8 cellular contexts compared by ENCODE assay signal in genomic region chr19:19900574-19901444, GRCh38. TPM values are rescaled to one million over a fixed set of nuclear protein-coding genes. Genes with fewer than 3 reads are reported as not detected.
DNase-seq lines count a peak whose midpoint lies in the region; ATAC-seq and TF ChIP-seq lines count a peak whose summit lies in the region.

Gene ZNF93 (plus strand): TSS chr19:19900946. CDS start chr19:19901089, 143 bp downstream.

- peak within 1 kb of the TSS; percentile 83 for H3K56ac ChIP-seq in IMR-90 (ENCODE audit: extremely low read depth, insufficient read depth, low read length)

- H3K4me2 ChIP-seq in IMR-90 (ENCODE audit: low read depth, low read length) = peak within 1 kb of the TSS; percentile 76

- H2AFZ ChIP-seq in IMR-90 (replicated peaks; ENCODE audit: low read length, poor library complexity) = peak within 1 kb of the TSS; percentile 96

- peaks cover 0 to 7% of the 10 kb centered on the region in 2 experiments; a peak in 1 of 4 replicates for H3K79me1 ChIP-seq in IMR-90 (ENCODE audit: low read depth in 1 of 2, low read length in 2 of 2)

- H3K4me3 ChIP-seq in IMR-90 (ENCODE audit: insufficient read depth, low read depth, low read length) (peak within 1 kb of the TSS; percentile 73), fibroblast of villous mesenchyme (ENCODE audit: low read depth, low read length) (peak within 1 kb of the TSS; percentile 88)

- in situ Hi-C loops in IMR-90 (cut with MboI; ENCODE audit: low sequenced_read_pairs) = no loop called here

- H3K27ac ChIP-seq in IMR-90 (ENCODE audit: insufficient read depth, low read length) = peak within 1 kb of the TSS; percentile 83

- peak within 1 kb of the TSS; percentile 60 for H2AK9ac ChIP-seq in IMR-90 (replicated peaks; ENCODE audit: low read depth, low read length, poor library complexity)

- peak within 1 kb of the TSS; percentile 24; the same call in 1 of the 2 replicates for H3K18ac ChIP-seq in IMR-90 (ENCODE audit: low read depth, low read length)

- peak within 1 kb of the TSS; percentile 59 for H4K91ac ChIP-seq in IMR-90 (ENCODE audit: insufficient read depth, low read depth, low read length)

- peak within 1 kb of the TSS; percentile 81 for H2BK5ac ChIP-seq in IMR-90 (ENCODE audit: low read depth, low read length, poor library complexity, severe bottlenecking)

- H3K14ac ChIP-seq in IMR-90 (replicated peaks; ENCODE audit: low read depth, low read length) = peak within 1 kb of the TSS; percentile 62

- no peaks in the 10 kb centered on the region; the same call in 1 of the 2 replicates for H4K20me1 ChIP-seq in IMR-90 (ENCODE audit: insufficient read depth, low read length)

- H3K4me1 ChIP-seq in IMR-90 (ENCODE audit: control insufficient read depth, insufficient read depth, low read length) = no peaks in the 10 kb centered on the region

- H3K4me1 Mint-ChIP-seq in Calu3 (ENCODE audit: low read depth, unreplicated experiment) (peaks cover 9% of the 10 kb centered on the region), nephron progenitor cell (peaks cover 21% of the 10 kb centered on the region)

- peak within 1 kb of the TSS; percentile 76 for H3K4ac ChIP-seq in IMR-90 (ENCODE audit: low read depth, low read length)

- no peak within 1 kb of the TSS for H2BK20ac ChIP-seq in IMR-90 (ENCODE audit: low read depth, low read length)

- intact Hi-C loops in Calu3 (cut with micrococcal nuclease; ENCODE audit: unreplicated experiment) = loop anchor here (10.0 kb wide), 1 partner anchor 1864 kb away; the partner anchor contains the start of gene ZNF100
- intact Hi-C loops in IMR-90 (cut with micrococcal nuclease) = loop anchor here (2.0 kb wide), 1 partner anchor 58 kb away; no protein-coding TSS in a partner anchor

- POLR2A ChIA-PET in IMR-90 (lab: Charles Lee; ENCODE audit: unreplicated experiment) = interaction anchor here (0.6 to 2.0 kb wide), 4 partner anchors 10 to 124 kb away, joined by 3 to 7 read pairs (median 4); partner anchors contain the start of gene ZNF253

- H3K36me3 ChIP-seq in IMR-90 (ENCODE audit: control insufficient read depth, insufficient read depth, low read length) = no peaks in the 10 kb centered on the region; the same call in 1 of the 2 replicates

- peak within 1 kb of the TSS; percentile 57; the same call in 1 of the 2 replicates for H3K23ac ChIP-seq in IMR-90 (ENCODE audit: low read depth, low read length)

- 0 out of 3 replicates have a peak within 1 kb of the TSS, but pooled peaks have one; percentile 10 for H2BK15ac ChIP-seq in IMR-90 (ENCODE audit: low read depth, low read length)

- peak within 1 kb of the TSS; percentile 62 for H3K27ac Mint-ChIP-seq in Calu3 (ENCODE audit: unreplicated experiment)
- peak within 1 kb of the TSS; percentile 100 for H3K27ac Mint-ChIP-seq in nephron progenitor cell

- H2AK5ac ChIP-seq in IMR-90 (ENCODE audit: low read depth, low read length) = peak within 1 kb of the TSS; percentile 52; the same call in 1 of the 2 replicates

- no peaks in the 10 kb centered on the region for H3K9me1 ChIP-seq in IMR-90 (ENCODE audit: insufficient read depth, low read length)

- H3K36me3 Mint-ChIP-seq in Calu3 (ENCODE audit: insufficient read depth, unreplicated experiment) = peaks cover 31% of the 10 kb centered on the region
- peaks cover 100% of the 10 kb centered on the region for H3K36me3 Mint-ChIP-seq in nephron progenitor cell (ENCODE audit: low read depth)

- peak within 1 kb of the TSS; percentile 46 for H4K5ac ChIP-seq in IMR-90 (ENCODE audit: low read depth, low read length)

- no peaks in the 10 kb centered on the region for H3K27me3 ChIP-seq in IMR-90 (ENCODE audit: control insufficient read depth, insufficient read depth, low read length)

- peaks cover 13% of the 10 kb centered on the region for H3K9me3 ChIP-seq in IMR-90 (ENCODE audit: control insufficient read depth, insufficient read depth, low read length)

- H2BK120ac ChIP-seq in IMR-90 (ENCODE audit: low read depth, low read length) = no peak within 1 kb of the TSS; the same call in 1 of the 2 replicates

- DNase-seq in Calu3 (peak; percentile 85), IMR-90 (peak; percentile 96), RPMI7951 (ENCODE audit: low read depth) (peak; percentile 98), fibroblast of villous mesenchyme (ENCODE audit: low read depth) (peak; percentile 98), nephron progenitor cell (peak; percentile 82)
- DNase-seq in activated gamma-delta T cell treated with anti-CD3 and anti-CD28 coated beads, Interleukin-2, amount 50 U/mL, for 16 hours (ENCODE audit: low read depth) = peak; percentile 84
- peak; percentile 87 for DNase-seq in stimulated activated naive CD8-positive, alpha-beta T cell treated with anti-CD3 and anti-CD28 coated beads, Interleukin-15, Interleukin-2, amounts not matched to agents 100 U/mL and 50 U/mL, for 24 hours

- H3K4me3 Mint-ChIP-seq in Calu3 (ENCODE audit: low read depth, unreplicated experiment) (peak within 1 kb of the TSS; percentile 85), nephron progenitor cell (peak within 1 kb of the TSS; percentile 96)

- H3K27me3 Mint-ChIP-seq in Calu3 (ENCODE audit: unreplicated experiment) (no peaks in the 10 kb centered on the region), nephron progenitor cell (ENCODE audit: low read depth, poor library complexity) (peaks cover 14% of the 10 kb centered on the region)

- dilution Hi-C loops in IMR-90 (cut with HindIII; ENCODE audit: low sequenced_read_pairs, unreplicated experiment) = no loop called here

- peak; percentile 88 for ATAC-seq in GM21447 (IDR thresholded peaks at IDR 0.05; ENCODE audit: unreplicated experiment)
- peak; percentile 94 for ATAC-seq in IMR-90 (ENCODE audit: low read depth)
- peak; percentile 96 for ATAC-seq in stimulated activated naive CD8-positive, alpha-beta T cell treated with anti-CD3 and anti-CD28 coated beads, Interleukin-15, Interleukin-2, amounts not matched to agents 100 U/mL and 50 U/mL, for 24 hours

- TF ChIP-seq RAD21 in IMR-90 (IDR thresholded peaks at IDR 0.05; ENCODE audit: low read length) = no peak

- peak; percentile 67; the same call in 1 of the 2 replicates for TF ChIP-seq POLR2A in IMR-90 (IDR thresholded peaks at IDR 0.05; ENCODE audit: low read depth, low read length)

- H4K8ac ChIP-seq in IMR-90 (ENCODE audit: low read depth in 2 of 2, low read length in 2 of 2) = peak within 1 kb of the TSS; percentile 79 to 88

- WGBS in IMR-90 (ENCODE audit: extremely low coverage in 2 of 2, insufficient read length in 1 of 2), 2 experiments = 0% methylated on average over 11 of the region's 38 CpGs; no CpG with 5 or more reads in 1 of the 2 experiments

- peaks cover 17% of the 10 kb centered on the region for H3K9me3 Mint-ChIP-seq in Calu3 (ENCODE audit: low read depth, unreplicated experiment)
- peaks cover 100% of the 10 kb centered on the region for H3K9me3 Mint-ChIP-seq in nephron progenitor cell

- BruUV-seq in Calu3 (replicated peaks; lab: Mats Ljungman, UMichigan) (TSS peak; percentile 82), IMR-90 (replicated peaks; lab: Mats Ljungman, UMichigan) (TSS peak; percentile 30)

- H3K9ac ChIP-seq in IMR-90 (ENCODE audit: low read depth, low read length) = peak within 1 kb of the TSS; percentile 85

- TF ChIP-seq CTCF in Calu3 (IDR thresholded peaks at IDR 0.05; ENCODE audit: unreplicated experiment) = no peak
- no peak for TF ChIP-seq CTCF in IMR-90 (conservative IDR thresholded peaks at IDR 0.05; ENCODE audit: low read depth, low read length)
- TF ChIP-seq CTCF in fibroblast of villous mesenchyme (IDR thresholded peaks at IDR 0.05; ENCODE audit: insufficient read depth, low read depth, low read length) = no peak
- no peak for TF ChIP-seq CTCF in nephron progenitor cell (IDR thresholded peaks at IDR 0.05)

- CTCF ChIA-PET in Calu3 (lab: Charles Lee) = interaction anchor here (0.5 to 1.0 kb wide), 3 partner anchors 72 to 534 kb away, joined by 3 read pairs; no protein-coding TSS in a partner anchor
- CTCF ChIA-PET in IMR-90 (lab: Yijun Ruan, JAX) = interaction anchor here (0.7 kb wide), 1 partner anchor 20 kb away, joined by 3 read pairs; no protein-coding TSS in a partner anchor

TF ChIP-seq in IMR-90, 13 proteins besides CTCF, POLR2A, EP300 and RAD21:
- TF ChIP-seq MAZ (IDR thresholded peaks at IDR 0.05; ENCODE audit: borderline replicate concordance, low read depth, low read length) (0 out of 2 replicates have a peak, but pooled peaks have one; percentile 12), MAFK (IDR thresholded peaks at IDR 0.05; ENCODE audit: low read depth, low read length) (no peak), RFX5 (IDR thresholded peaks at IDR 0.05; ENCODE audit: low read depth, low read length) (no peak), MXI1 (IDR thresholded peaks at IDR 0.05; ENCODE audit: borderline replicate concordance, low read depth, low read length) (0 out of 2 replicates have a peak, but pooled peaks have one; percentile 32), RCOR1 (IDR thresholded peaks at IDR 0.05; ENCODE audit: insufficient replicate concordance, low read length) (no peak), USF2 (IDR thresholded peaks at IDR 0.05; ENCODE audit: low read depth, low read length) (peak; percentile 94), FOS (IDR thresholded peaks at IDR 0.05; ENCODE audit: low read depth, low read length) (no peak), CHD1 (IDR thresholded peaks at IDR 0.05; ENCODE audit: low read depth, low read length) (no peak), CEBPB (IDR thresholded peaks at IDR 0.05; ENCODE audit: low read depth, low read length) (no peak)

RNA-seq across cellular contexts. Expression of gene ZNF93, which starts in this region (rescaled TPM):
- total RNA-seq in Calu3 (2022) = 6.5 and 6.9 TPM in 2 replicates
- total RNA-seq in IMR-90 (2012; rRNA removed) = 8.9 and 10.6 TPM in 2 replicates
- polyA plus RNA-seq in IMR-90 (2012; rRNA removed) = 2.7 and 3.7 TPM in 2 replicates
- polyA plus RNA-seq in IMR-90 (2012; cell fraction: cytosol; rRNA removed) = 1.1 and 4.8 TPM in 2 replicates
- 1.5 and 4.0 TPM in 2 replicates for polyA plus RNA-seq in IMR-90 (2012; cell fraction: nucleus; rRNA removed; ENCODE audit: low replicate concordance)
- total RNA-seq in RPMI7951 (2014; rRNA removed; shearing (Covaris generic)) = 17.4 and 24.0 TPM in 2 replicates
- 6.4 and 11.2 TPM in 2 replicates for total RNA-seq in fibroblast of villous mesenchyme

Comparison
In these comparisons a context has a peak if more than half of its experiments do, and no peak if none do; other contexts are left out.
1. Peak in every context shown above with its lines: DNase-seq, ATAC-seq, H3K4me3 ChIP-seq and H3K27ac ChIP-seq.